Comparison of ENCODE assay signal across 18 cellular contexts in the genomic region with DNA sequence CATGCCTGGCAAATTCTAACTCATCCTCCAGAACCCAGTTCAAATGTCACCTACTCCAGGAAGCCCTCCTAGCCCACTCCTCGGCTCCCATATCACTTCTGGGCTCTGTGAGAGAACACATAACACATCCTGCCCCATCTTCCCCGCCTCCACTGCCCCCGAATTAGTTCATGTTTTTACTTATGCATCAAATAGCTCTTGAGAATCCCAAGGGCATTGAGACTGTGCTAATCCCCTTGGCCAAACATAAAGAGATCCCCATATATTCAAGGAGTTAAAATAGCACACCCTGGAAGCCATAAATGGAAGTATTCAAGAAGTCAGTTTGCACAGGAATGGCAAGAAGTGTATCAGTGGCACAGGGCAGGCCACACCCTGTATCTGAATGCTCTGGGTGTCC.
A peak's percentile ranks its signal among the peaks of the same experiment; 100 is the strongest.
DNase-seq lines count a peak whose midpoint lies in the region; ATAC-seq, FAIRE-seq and TF ChIP-seq lines count a peak whose summit lies in the region.
"Had no signal": no experiment of that assay in that cellular context is flagged by ENCODE, and none has a peak within 500 bp of the region (broad histone marks: within the 10 kb centered on the region; RNA-seq: fewer than 3 reads in every experiment).

No MANE protein-coding gene starts in this region.

- no peaks in the 10 kb centered on the region for H3K27me3 ChIP-seq in RWPE2 (ENCODE audit: insufficient read depth, poor library complexity, severe bottlenecking)
- H3K27me3 ChIP-seq: Peyer's patch had no signal

- DNase-seq in activated naive CD4-positive, alpha-beta T cell treated with anti-CD3 and anti-CD28 coated beads, Interleukin-2, amount 10 ng/mL, durations not matched to agents 7 days and 5 days, result no peak
- DNase-seq in activated naive CD4-positive, alpha-beta T cell treated with anti-CD3 and anti-CD28 coated beads, Interleukin-2, amount 50 U/mL, for 16 hours, result no peak
- DNase-seq in RWPE2 (ENCODE audit: low spot score) (peak; percentile 15), coronary artery (ENCODE audit: low spot score) (no peak), inferior parietal cortex (ENCODE audit: extremely low spot score) (no peak), HTR-8/SVneo (ENCODE audit: insufficient read length, low spot score) (no peak)
- DNase-seq in effector memory CD8-positive, alpha-beta T cell, result no peak
- DNase-seq in stimulated activated naive CD8-positive, alpha-beta T cell treated with anti-CD3 and anti-CD28 coated beads, Interleukin-15, amount 100 ng/mL, for 72 hours, result no peak
- DNase-seq: activated CD4-positive, alpha-beta T cell treated with anti-CD3 and anti-CD28 coated beads, Interleukin-2, amount 50 U/mL, for 1 hour; cerebellar nuclear complex; DMS53; islet precursor cell; Kasumi-1; NCI-H146; Peyer's patch; small intestine had no signal

- H3K36me3 ChIP-seq in RWPE2 (ENCODE audit: low read depth), result peaks cover 9% of the 10 kb centered on the region; the same call in 1 of the 2 replicates
- H3K36me3 ChIP-seq: Peyer's patch had no signal

- peaks cover 37% of the 10 kb centered on the region for H3K27me3 Mint-ChIP-seq in activated naive CD4-positive, alpha-beta T cell treated with anti-CD3 and anti-CD28 coated beads, Interleukin-2, amount 10 ng/mL, durations not matched to agents 7 days and 5 days
- H3K27me3 Mint-ChIP-seq in effector memory CD8-positive, alpha-beta T cell, result peaks cover 0 to 25% of the 10 kb centered on the region in 2 donors
- peaks cover 25% of the 10 kb centered on the region for H3K27me3 Mint-ChIP-seq in stimulated activated naive CD8-positive, alpha-beta T cell treated with anti-CD3 and anti-CD28 coated beads, Interleukin-15, amount 100 ng/mL, for 72 hours

- H3K4me3 Mint-ChIP-seq in activated naive CD4-positive, alpha-beta T cell treated with anti-CD3 and anti-CD28 coated beads, Interleukin-2, amount 10 ng/mL, durations not matched to agents 7 days and 5 days, result peak overlapping the region; percentile 72
- H3K4me3 Mint-ChIP-seq in effector memory CD8-positive, alpha-beta T cell, result peak overlapping the region; percentile 80 to 85
- peak overlapping the region; percentile 31 to 77 for H3K4me3 Mint-ChIP-seq in stimulated activated naive CD8-positive, alpha-beta T cell treated with anti-CD3 and anti-CD28 coated beads, Interleukin-15, amount 100 ng/mL, for 72 hours

- H3K4me3 ChIP-seq in RWPE2 (ENCODE audit: severe bottlenecking), result no peak overlapping the region
- H3K4me3 ChIP-seq in coronary artery, result no peak overlapping the region
- H3K4me3 ChIP-seq: Peyer's patch had no signal

- no peak for TF ChIP-seq CTCF in RWPE2 (IDR thresholded peaks at IDR 0.05; ENCODE audit: poor library complexity, severe bottlenecking)
- no peak for TF ChIP-seq CTCF in coronary artery (IDR thresholded peaks at IDR 0.05)

- no peaks in the 10 kb centered on the region for H3K4me1 ChIP-seq in RWPE2 (ENCODE audit: insufficient read depth, poor library complexity, severe bottlenecking)

- H3K27ac ChIP-seq in RWPE2 (ENCODE audit: poor library complexity, severe bottlenecking) (no peak overlapping the region), coronary artery (no peak overlapping the region)
- H3K27ac ChIP-seq: parathyroid adenoma, Peyer's patch had no signal

- no peaks in the 10 kb centered on the region for H3K9me3 ChIP-seq in RWPE2 (ENCODE audit: severe bottlenecking)
- H3K9me3 ChIP-seq: Peyer's patch had no signal

- FAIRE-seq in HTR-8/SVneo (lab: Jason Lieb, UNC), result no peak
- FAIRE-seq: H54, small intestine had no signal

- peaks cover 28% of the 10 kb centered on the region for H3K4me1 Mint-ChIP-seq in activated naive CD4-positive, alpha-beta T cell treated with anti-CD3 and anti-CD28 coated beads, Interleukin-2, amount 10 ng/mL, durations not matched to agents 7 days and 5 days
- H3K4me1 Mint-ChIP-seq in effector memory CD8-positive, alpha-beta T cell (ENCODE audit: low read depth in 2 of 2), result peaks cover 25 to 27% of the 10 kb centered on the region in 2 donors
- peaks cover 32% of the 10 kb centered on the region for H3K4me1 Mint-ChIP-seq in stimulated activated naive CD8-positive, alpha-beta T cell treated with anti-CD3 and anti-CD28 coated beads, Interleukin-15, amount 100 ng/mL, for 72 hours

- H3K36me3 Mint-ChIP-seq in activated naive CD4-positive, alpha-beta T cell treated with anti-CD3 and anti-CD28 coated beads, Interleukin-2, amount 10 ng/mL, durations not matched to agents 7 days and 5 days, result peaks cover 18% of the 10 kb centered on the region
- H3K36me3 Mint-ChIP-seq in effector memory CD8-positive, alpha-beta T cell (ENCODE audit: insufficient read depth), result peaks cover 21% of the 10 kb centered on the region

- CTCF ChIA-PET in activated naive CD4-positive, alpha-beta T cell treated with anti-CD3 and anti-CD28 coated beads, Interleukin-2, amount 10 ng/mL, durations not matched to agents 7 days and 5 days (lab: Charles Lee), result no interaction called here

- no peak for ATAC-seq in RWPE2 (ENCODE audit: low read depth)
- ATAC-seq in effector memory CD8-positive, alpha-beta T cell (replicated peaks), result no peak
- ATAC-seq in stimulated activated naive CD8-positive, alpha-beta T cell treated with anti-CD3 and anti-CD28 coated beads, Interleukin-15, amount 100 ng/mL, for 72 hours, result no peak

- no peak overlapping the region for H3K27ac Mint-ChIP-seq in activated naive CD4-positive, alpha-beta T cell treated with anti-CD3 and anti-CD28 coated beads, Interleukin-2, amount 10 ng/mL, durations not matched to agents 7 days and 5 days
- H3K27ac Mint-ChIP-seq in effector memory CD8-positive, alpha-beta T cell, result peak overlapping the region; percentile 67 to 91
- H3K27ac Mint-ChIP-seq in stimulated activated naive CD8-positive, alpha-beta T cell treated with anti-CD3 and anti-CD28 coated beads, Interleukin-15, amount 100 ng/mL, for 72 hours, result peak overlapping the region in 1 of 2 donors; percentile 78

- no peaks in the 10 kb centered on the region for H3K9me3 Mint-ChIP-seq in activated naive CD4-positive, alpha-beta T cell treated with anti-CD3 and anti-CD28 coated beads, Interleukin-2, amount 10 ng/mL, durations not matched to agents 7 days and 5 days
- H3K9me3 Mint-ChIP-seq in effector memory CD8-positive, alpha-beta T cell, result no peaks in the 10 kb centered on the region
- no peaks in the 10 kb centered on the region for H3K9me3 Mint-ChIP-seq in stimulated activated naive CD8-positive, alpha-beta T cell treated with anti-CD3 and anti-CD28 coated beads, Interleukin-15, amount 100 ng/mL, for 72 hours
